25 cellular contexts compared by ENCODE assay signal in the genomic region with DNA sequence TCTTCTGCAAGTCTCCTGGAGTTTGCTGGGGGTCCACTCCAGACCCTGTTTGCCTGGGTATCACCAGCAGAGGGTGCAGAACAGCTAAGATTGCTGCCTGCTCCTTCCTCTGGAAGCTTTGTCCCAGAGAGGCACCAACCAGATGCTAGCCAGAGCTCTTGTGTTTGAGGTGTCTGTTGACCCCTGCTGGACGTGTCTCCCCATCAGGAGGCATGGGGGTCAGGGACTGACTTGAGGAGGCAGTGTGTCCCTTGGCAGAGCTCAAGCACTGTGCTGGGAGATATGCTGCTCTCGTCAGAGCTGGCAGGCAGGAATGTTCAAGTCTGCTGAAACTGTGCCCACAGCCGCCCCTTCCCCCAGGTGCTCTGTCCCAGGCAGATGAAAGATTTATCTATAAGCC.
"Had no signal": no experiment of that assay in that cellular context is flagged by ENCODE, and none has a peak within 500 bp of the region (broad histone marks: within the 10 kb centered on the region; RNA-seq: fewer than 3 reads in every experiment).

No MANE protein-coding gene starts in this region.

- H3K36me3 Mint-ChIP-seq: stimulated activated memory B cell treated with anti-CD40 and anti-IgM and Interleukin-4, amounts not matched to agents 10 μg/mL and 1 μg/mL and 100 μg/mL, for 72 hours had no signal

- H3K4me1 ChIP-seq: sigmoid colon, uterus had no signal

- H3K4me3 Mint-ChIP-seq: effector memory CD8-positive, alpha-beta T cell; naive thymus-derived CD4-positive, alpha-beta T cell; nephron; stimulated activated memory B cell treated with anti-CD40 and anti-IgM and Interleukin-4, amounts not matched to agents 10 μg/mL and 1 μg/mL and 100 μg/mL, for 72 hours had no signal

- H3K9me3 Mint-ChIP-seq: effector memory CD8-positive, alpha-beta T cell had no signal

- H3K4me1 Mint-ChIP-seq: naive thymus-derived CD4-positive, alpha-beta T cell; stimulated activated memory B cell treated with anti-CD40 and anti-IgM and Interleukin-4, amounts not matched to agents 10 μg/mL and 1 μg/mL and 100 μg/mL, for 72 hours had no signal

- ATAC-seq: effector memory CD8-positive, alpha-beta T cell; left cardiac atrium; left lung; naive thymus-derived CD4-positive, alpha-beta T cell; psoas muscle; right cardiac atrium; stimulated activated memory B cell treated with anti-CD40 and anti-IgM and Interleukin-4, amounts not matched to agents 10 μg/mL and 1 μg/mL and 100 μg/mL, for 72 hours; stimulated activated naive CD8-positive, alpha-beta T cell treated with anti-CD3 and anti-CD28 coated beads, Interleukin-15, Interleukin-2, amounts not matched to agents 100 U/mL and 50 U/mL, for 24 hours had no signal

- H3K27ac ChIP-seq: coronary artery, left lung, ovary, psoas muscle, sigmoid colon, thoracic aorta, tibial nerve, upper lobe of left lung, uterus had no signal

- H3K27me3 Mint-ChIP-seq: effector memory CD8-positive, alpha-beta T cell had no signal

- H3K27me3 ChIP-seq: left lung, ovary, sigmoid colon, tibial nerve, upper lobe of left lung, uterus had no signal

- H3K27ac Mint-ChIP-seq: effector memory CD8-positive, alpha-beta T cell; naive thymus-derived CD4-positive, alpha-beta T cell; nephron; stimulated activated memory B cell treated with anti-CD40 and anti-IgM and Interleukin-4, amounts not matched to agents 10 μg/mL and 1 μg/mL and 100 μg/mL, for 72 hours had no signal

- H3K36me3 ChIP-seq: left lung, ovary, sigmoid colon, thoracic aorta, tibial nerve, upper lobe of left lung, uterus had no signal

- H3K9me3 ChIP-seq: ovary, sigmoid colon, thoracic aorta, upper lobe of left lung, uterus had no signal

- FAIRE-seq: frontal cortex, keratinocyte had no signal

- DNase-seq: dermis blood vessel endothelial cell; effector memory CD8-positive, alpha-beta T cell; hypothalamus; left cardiac atrium; left lung; mammary epithelial cell; mesendoderm; midbrain; naive thymus-derived CD4-positive, alpha-beta T cell; occipital lobe; ovary; psoas muscle; sigmoid colon; stimulated activated CD4-positive, alpha-beta T cell treated with anti-CD3 and anti-CD28 coated beads, Interleukin-4, amount 100 ng/mL, for 4 hours; stimulated activated naive CD8-positive, alpha-beta T cell treated with anti-CD3 and anti-CD28 coated beads, Interleukin-15, Interleukin-2, amounts not matched to agents 100 U/mL and 50 U/mL, for 24 hours; upper lobe of left lung; uterus had no signal

- H3K4me3 ChIP-seq: coronary artery, left lung, ovary, psoas muscle, sigmoid colon, thoracic aorta, tibial nerve, upper lobe of left lung, uterus had no signal
